Comparison of ENCODE assay signal across 8 cellular contexts in genomic region chr17:76737082-76737675, GRCh38.
DNase-seq lines count a peak whose midpoint lies in the region; ATAC-seq and TF ChIP-seq lines count a peak whose summit lies in the region.

Gene SRSF2 (minus strand): TSS chr17:76737331. CDS start chr17:76737160, 171 bp downstream.

- TF ChIP-seq CTCF in AG09309 (IDR thresholded peaks at IDR 0.05; ENCODE audit: control insufficient read depth, insufficient read depth, low read depth, low read length, missing control alignments) = no peak

- DNase-seq in AG09309 (ENCODE audit: low read depth) (peak; percentile 93), NCI-H446 (lab: John Stamatoyannopoulos, UW) (peak; percentile 98 to 100), iris pigment epithelial cell (ENCODE audit: low read depth) (peak; percentile 99)
- peak; percentile 98 for DNase-seq in activated CD4-positive, CD25-positive, alpha-beta regulatory T cell treated with anti-CD3 and anti-CD28 coated beads, Interleukin-2, amount 50 U/mL, for 16 hours (ENCODE audit: low read depth, low spot score)
- DNase-seq in central memory CD8-positive, alpha-beta T cell (ENCODE audit: low spot score in 2 of 2) = peak; percentile 97 to 99
- peak; percentile 97 for DNase-seq in stimulated activated CD4-positive, alpha-beta T cell treated with anti-CD3 and anti-CD28 coated beads, Interleukin-12 subunit alpha, Interleukin-12 subunit beta, amount 100 ng/mL, for 4 hours

- H3K4me3 Mint-ChIP-seq in central memory CD8-positive, alpha-beta T cell = peak within 1 kb of the TSS; percentile 95

- ATAC-seq in GM19025 (IDR thresholded peaks at IDR 0.05; ENCODE audit: low read depth, unreplicated experiment) = peak; percentile 64
- ATAC-seq in HG03342 (IDR thresholded peaks at IDR 0.05; ENCODE audit: unreplicated experiment) = peak; percentile 60
- peak; percentile 68 for ATAC-seq in central memory CD8-positive, alpha-beta T cell (replicated peaks; ENCODE audit: extremely low read depth, poor library complexity, severe bottlenecking)

- peaks cover 51% of the 10 kb centered on the region for H3K4me1 Mint-ChIP-seq in central memory CD8-positive, alpha-beta T cell

- H3K36me3 Mint-ChIP-seq in central memory CD8-positive, alpha-beta T cell (ENCODE audit: insufficient read depth) = peaks cover 67% of the 10 kb centered on the region

- no peaks in the 10 kb centered on the region for H3K9me3 Mint-ChIP-seq in central memory CD8-positive, alpha-beta T cell

- H3K27ac Mint-ChIP-seq in central memory CD8-positive, alpha-beta T cell (ENCODE audit: low read depth) = peak within 1 kb of the TSS; percentile 99

- peak within 1 kb of the TSS; percentile 95 for H3K4me3 ChIP-seq in AG09309 (ENCODE audit: control insufficient read depth, low read depth, low read length)

- no peaks in the 10 kb centered on the region for H3K27me3 Mint-ChIP-seq in central memory CD8-positive, alpha-beta T cell

Comparison
In these comparisons a context has a peak if more than half of its experiments do, and no peak if none do; other contexts are left out.
1. Peak in every context shown above with its lines: DNase-seq, ATAC-seq and H3K4me3 ChIP-seq.